1 cellular context compared by ENCODE assay signal in the genomic region with DNA sequence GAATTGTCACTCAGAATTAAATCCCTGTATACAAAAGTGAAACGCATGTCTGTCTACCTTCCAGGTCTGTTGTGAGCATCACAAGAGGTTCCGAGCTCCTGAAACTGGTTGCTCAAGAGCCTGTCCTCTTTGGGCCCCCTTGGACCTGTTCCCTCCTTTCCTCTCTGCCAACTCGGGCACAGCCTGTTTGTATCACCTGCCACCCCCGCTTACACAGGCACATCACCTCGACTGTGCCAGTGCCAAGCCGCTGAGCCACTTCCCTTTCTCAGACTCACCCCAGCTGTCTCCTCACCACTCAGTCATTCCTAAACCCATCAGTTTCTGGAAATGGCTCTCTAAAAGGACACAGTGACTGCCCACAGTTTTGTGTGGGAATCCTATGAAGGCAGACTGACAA.
TF ChIP-seq lines count a peak whose summit lies in the region.

No MANE protein-coding gene starts in this region.

TF ChIP-seq in GM12878, 131 proteins besides CTCF, POLR2A, EP300 and RAD21:
- no peak for TF ChIP-seq FOXM1 (IDR thresholded peaks at IDR 0.05; ENCODE audit: low read depth, low read length)
- TF ChIP-seq SPI1 (IDR thresholded peaks at IDR 0.05; ENCODE audit: borderline replicate concordance, insufficient read depth, low read depth, low read length): peak; percentile 63; the same call in 1 of the 2 replicates
- TF ChIP-seq MXI1 (IDR thresholded peaks at IDR 0.05; ENCODE audit: low read depth, low read length): no peak
- no peak for TF ChIP-seq IRF4 (IDR thresholded peaks at IDR 0.05; ENCODE audit: low read depth, low read length)
- no peak for TF ChIP-seq KAT2A (conservative IDR thresholded peaks at IDR 0.05; ENCODE audit: control insufficient read depth, low read depth, low read length)
- no peak for TF ChIP-seq NFXL1 (IDR thresholded peaks at IDR 0.05; ENCODE audit: borderline replicate concordance)
- no peak for TF ChIP-seq SIX5 (IDR thresholded peaks at IDR 0.05; ENCODE audit: low read depth, low read length, severe bottlenecking)
TF ChIP-seq in GM12878: peak in this region for 1.
